8 cellular contexts compared by ENCODE assay signal in genomic region chr1:92832537-92833160, GRCh38. TPM values are rescaled to one million over a fixed set of nuclear protein-coding genes. Genes with fewer than 3 reads are reported as not detected.
DNase-seq lines count a peak whose midpoint lies in the region; ATAC-seq and TF ChIP-seq lines count a peak whose summit lies in the region.

No MANE protein-coding gene starts in this region.

- ATAC-seq in HG02763 (IDR thresholded peaks at IDR 0.05; ENCODE audit: unreplicated experiment) = no peak

- DNase-seq in activated T-cell treated with anti-CD3 and anti-CD28 coated beads, Interleukin-2, amount 50 U/mL, for 24 hours = no peak
- DNase-seq in activated T-cell treated with anti-CD3 and anti-CD28 coated beads for 4 hours = no peak
- no peak for DNase-seq in SJSA1 (ENCODE audit: low read depth in 1 of 2, low spot score in 2 of 2)
- no peak for DNase-seq in esophagus muscularis mucosa (ENCODE audit: extremely low spot score)
- DNase-seq in neuronal stem cell (ENCODE audit: low spot score) = no peak
- no peak for DNase-seq in retina
- no peak for DNase-seq in activated CD4-positive, CD25-positive, alpha-beta regulatory T cell (lab: John Stamatoyannopoulos, UW)

- peak overlapping the region; percentile 51 for H3K4me2 ChIP-seq in neuronal stem cell (ENCODE audit: insufficient read depth, low read length, poor library complexity, severe bottlenecking)

- peaks cover 47% of the 10 kb centered on the region for H3K4me1 Mint-ChIP-seq in activated T-cell treated with anti-CD3 and anti-CD28 coated beads, Interleukin-2, amount 50 U/mL, for 24 hours (ENCODE audit: low read depth)

- H3K23ac ChIP-seq in neuronal stem cell (ENCODE audit: low read depth, low read length, poor library complexity) = peak overlapping the region; percentile 100

- no peak overlapping the region for H2BK120ac ChIP-seq in neuronal stem cell (ENCODE audit: low read depth, low read length)

- H3K36me3 ChIP-seq in SJSA1 = peaks cover 57% of the 10 kb centered on the region
- peaks cover 0 to 43% (median 33%) of the 10 kb centered on the region in 4 donors for H3K36me3 ChIP-seq in esophagus muscularis mucosa
- H3K36me3 ChIP-seq in neuronal stem cell (replicated peaks in 1 of 2; ENCODE audit: control insufficient read depth in 2 of 2, insufficient read depth in 2 of 2, low read length in 2 of 2) = peaks cover 21 to 47% of the 10 kb centered on the region in 2 donors

- H3K4ac ChIP-seq in neuronal stem cell (ENCODE audit: low read length) = no peak overlapping the region

- H2BK12ac ChIP-seq in neuronal stem cell (ENCODE audit: low read length) = no peak overlapping the region

- H3K18ac ChIP-seq in neuronal stem cell (ENCODE audit: low read length) = peak overlapping the region; percentile 100

- H3K4me1 ChIP-seq in SJSA1 (replicated peaks) (peaks cover 15% of the 10 kb centered on the region), esophagus muscularis mucosa (peaks cover 36 to 54% (median 51%) of the 10 kb centered on the region in 4 donors), neuronal stem cell (ENCODE audit: control insufficient read depth in 2 of 2, insufficient read depth in 1 of 2, low read depth in 1 of 2, low read length in 2 of 2) (peaks cover 5 to 12% of the 10 kb centered on the region in 2 donors)

- TF ChIP-seq EP300 in esophagus muscularis mucosa (IDR thresholded peaks at IDR 0.05) = no peak

- H3K4me3 Mint-ChIP-seq in activated T-cell treated with anti-CD3 and anti-CD28 coated beads, Interleukin-2, amount 50 U/mL, for 24 hours = peak overlapping the region; percentile 97

- TF ChIP-seq POLR2A in esophagus muscularis mucosa (IDR thresholded peaks at IDR 0.05; ENCODE audit: low read depth) = no peak

- no peak for TF ChIP-seq CTCF in esophagus muscularis mucosa (IDR thresholded peaks at IDR 0.05)

- intact Hi-C loops in esophagus muscularis mucosa (cut with DNase I) = loop anchor here (10.0 kb wide), 1 partner anchor 48 kb away; the partner anchor contains the start of gene EVI5

- H4K91ac ChIP-seq in neuronal stem cell (ENCODE audit: low read depth, low read length, poor library complexity) = no peak overlapping the region

- peak overlapping the region; percentile 97 for H2BK5ac ChIP-seq in neuronal stem cell (ENCODE audit: low read length)

- peak overlapping the region; percentile 91 for H3K14ac ChIP-seq in neuronal stem cell (ENCODE audit: low read length)

- H3K27ac ChIP-seq in SJSA1 (peak overlapping the region; percentile 83), esophagus muscularis mucosa (replicated peaks in 1 of 4) (peak overlapping the region; percentile 95 to 96 (median 95)), neuronal stem cell (replicated peaks; ENCODE audit: low read length) (no peak overlapping the region)

- no peaks in the 10 kb centered on the region for H3K79me1 ChIP-seq in neuronal stem cell (ENCODE audit: low read depth, low read length)

- WGBS in esophagus muscularis mucosa = under 1% methylated on average over 19 of the region's 19 CpGs
- WGBS in neuronal stem cell (ENCODE audit: extremely low coverage in 2 of 2, insufficient read length in 2 of 2, insufficient replicate concordance in 1 of 2), 2 donors = no CpG with 5 or more reads among the region's 19 CpGs

- H3K27ac Mint-ChIP-seq in activated T-cell treated with anti-CD3 and anti-CD28 coated beads, Interleukin-2, amount 50 U/mL, for 24 hours = peak overlapping the region; percentile 100

- H3K36me3 Mint-ChIP-seq in activated T-cell treated with anti-CD3 and anti-CD28 coated beads, Interleukin-2, amount 50 U/mL, for 24 hours (ENCODE audit: low read depth) = peaks cover 59% of the 10 kb centered on the region

- H4K8ac ChIP-seq in neuronal stem cell (ENCODE audit: low read depth, low read length) = no peak overlapping the region

- no peaks in the 10 kb centered on the region for H3K9me3 Mint-ChIP-seq in activated T-cell treated with anti-CD3 and anti-CD28 coated beads, Interleukin-2, amount 50 U/mL, for 24 hours

- peak overlapping the region; percentile 94 for H2AFZ ChIP-seq in neuronal stem cell (ENCODE audit: low read length)

- H3K9ac ChIP-seq in neuronal stem cell (ENCODE audit: low read depth, low read length, poor library complexity) = peak overlapping the region; percentile 93

- H3K27me3 Mint-ChIP-seq in activated T-cell treated with anti-CD3 and anti-CD28 coated beads, Interleukin-2, amount 50 U/mL, for 24 hours = no peaks in the 10 kb centered on the region

- peak overlapping the region; percentile 92 for H3K4me3 ChIP-seq in SJSA1
- H3K4me3 ChIP-seq in esophagus muscularis mucosa = peak overlapping the region; percentile 84 to 95 (median 92)
- peak overlapping the region; percentile 92 to 99 for H3K4me3 ChIP-seq in neuronal stem cell (ENCODE audit: low read length in 2 of 2)

- H3K9me3 ChIP-seq in SJSA1 (replicated peaks) (no peaks in the 10 kb centered on the region), esophagus muscularis mucosa (no peaks in the 10 kb centered on the region), neuronal stem cell (replicated peaks in 1 of 2; ENCODE audit: control insufficient read depth in 2 of 2, insufficient read depth in 1 of 2, low read depth in 1 of 2, low read length in 2 of 2) (no peaks in the 10 kb centered on the region)

- H2AK5ac ChIP-seq in neuronal stem cell (ENCODE audit: low read depth, low read length) = peak overlapping the region; percentile 95

- H2BK15ac ChIP-seq in neuronal stem cell (ENCODE audit: low read length) = peak overlapping the region; percentile 6

- H3K27me3 ChIP-seq in SJSA1 (replicated peaks) = no peaks in the 10 kb centered on the region
- H3K27me3 ChIP-seq in esophagus muscularis mucosa = no peaks in the 10 kb centered on the region
- H3K27me3 ChIP-seq in neuronal stem cell (ENCODE audit: control insufficient read depth in 3 of 3, insufficient read depth in 3 of 3, low read depth in 1 of 3, low read length in 3 of 3) = no peaks in the 10 kb centered on the region

RNA-seq across cellular contexts. Expression of gene RPL5, which starts 0.8 kb away (rescaled TPM):
- 646 and 1,004 TPM in 2 replicates for total RNA-seq in SJSA1 (2014; rRNA removed; shearing (Covaris generic))
- 1,000 to 10,000 TPM; 1,085 to 2,182 (median 1,790) TPM for total RNA-seq in esophagus muscularis mucosa
- 6,288 TPM for polyA plus RNA-seq in neuronal stem cell (2013, experiment 1 of 2)
- 6,513 TPM for polyA plus RNA-seq in neuronal stem cell (2013, experiment 2 of 2)

RNA-seq across cellular contexts. Expression of gene EVI5, which starts 47.7 kb away (rescaled TPM):
- 18.1 and 21.5 TPM in 2 replicates for total RNA-seq in SJSA1 (2014; rRNA removed; shearing (Covaris generic))
- total RNA-seq in esophagus muscularis mucosa = 10 to 100 TPM; 32.3 to 55.2 (median 40.4) TPM
- 10.4 TPM for polyA plus RNA-seq in neuronal stem cell (2013, experiment 1 of 2)
- polyA plus RNA-seq in neuronal stem cell (2013, experiment 2 of 2) = 11.4 TPM
